ENCODE assay signal across 8 cellular contexts in the genomic region with DNA sequence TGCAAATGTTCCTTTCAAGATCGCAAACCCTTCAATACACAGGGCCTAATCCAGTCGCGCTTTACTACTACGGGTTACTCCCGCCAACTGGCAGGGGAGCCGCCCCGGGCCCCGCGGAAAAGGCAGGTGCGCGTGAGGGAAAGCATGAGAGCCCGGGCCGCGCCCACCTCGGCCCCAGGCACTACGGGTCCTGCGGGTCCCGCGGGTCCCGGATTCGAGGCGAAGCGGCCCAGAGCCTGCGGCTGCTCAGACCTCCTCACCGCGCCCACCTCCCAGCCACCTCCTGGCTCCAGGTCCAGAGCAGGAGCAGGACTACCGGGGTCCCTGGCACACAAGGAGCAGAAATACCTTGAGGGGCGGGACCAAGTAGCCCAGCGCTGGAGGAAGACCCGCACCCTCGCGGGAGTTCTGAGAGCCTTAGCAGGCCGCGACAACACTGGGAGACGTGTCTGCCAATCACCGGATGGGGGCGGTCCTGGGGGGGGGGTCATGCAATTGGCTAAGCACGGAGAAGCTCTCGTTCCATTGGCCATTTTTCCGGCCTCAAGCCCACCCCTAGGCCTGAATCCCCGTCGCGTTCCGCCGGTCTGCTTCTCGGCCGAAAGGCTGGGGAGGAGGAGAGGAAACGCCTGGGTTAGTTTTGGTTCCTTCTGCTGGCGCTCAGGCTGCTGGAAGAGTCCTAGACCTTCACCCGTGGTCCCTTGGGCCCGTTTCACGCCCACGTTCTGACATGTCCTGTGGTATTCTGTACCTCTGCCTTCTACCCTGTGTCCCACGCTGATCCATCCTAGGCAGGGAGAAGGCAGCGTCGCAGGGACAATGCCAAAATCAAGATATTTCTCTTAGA. TPM values are rescaled to one million over a fixed set of nuclear protein-coding genes. Genes with fewer than 3 reads are reported as not detected.
DNase-seq lines count a peak whose midpoint lies in the region; ATAC-seq and TF ChIP-seq lines count a peak whose summit lies in the region.

No MANE protein-coding gene starts in this region.

- H3K4me2 ChIP-seq in DND-41 (ENCODE audit: insufficient read depth, low read length), result peak overlapping the region; percentile 63

- no peaks in the 10 kb centered on the region for H4K20me1 ChIP-seq in DND-41 (ENCODE audit: insufficient read depth, low read length)

- peak overlapping the region; percentile 74 for H3K4me3 Mint-ChIP-seq in nephron progenitor cell
- H3K4me3 Mint-ChIP-seq in stimulated activated naive CD8-positive, alpha-beta T cell treated with anti-CD3 and anti-CD28 coated beads, Interleukin-15, Interleukin-2, amounts not matched to agents 100 ng/mL and 50 ng/mL, for 24 hours, result peak overlapping the region; percentile 82

- H3K27ac Mint-ChIP-seq in nephron progenitor cell, result peak overlapping the region; percentile 62
- peak overlapping the region; percentile 82 for H3K27ac Mint-ChIP-seq in stimulated activated naive CD8-positive, alpha-beta T cell treated with anti-CD3 and anti-CD28 coated beads, Interleukin-15, Interleukin-2, amounts not matched to agents 100 ng/mL and 50 ng/mL, for 24 hours

- POLR2A ChIA-PET in RWPE1 (lab: Yijun Ruan, JAX; ENCODE audit: low non-redundant PET), result interaction anchor here (0.5 to 3.6 kb wide), 7 partner anchors 9 to 159 kb away, joined by 3 to 19 read pairs (median 5); no protein-coding TSS in a partner anchor

- peak overlapping the region; percentile 68 for H2AFZ ChIP-seq in DND-41 (ENCODE audit: low read depth, low read length)

- H3K27me3 Mint-ChIP-seq in nephron progenitor cell (ENCODE audit: low read depth, poor library complexity), result no peaks in the 10 kb centered on the region
- H3K27me3 Mint-ChIP-seq in stimulated activated naive CD8-positive, alpha-beta T cell treated with anti-CD3 and anti-CD28 coated beads, Interleukin-15, Interleukin-2, amounts not matched to agents 100 ng/mL and 50 ng/mL, for 24 hours, result peaks cover 4% of the 10 kb centered on the region

- H3K4me1 ChIP-seq in DND-41 (ENCODE audit: insufficient read depth, low read length), result peaks cover 12% of the 10 kb centered on the region

- H3K4me1 Mint-ChIP-seq in nephron progenitor cell, result peaks cover 6% of the 10 kb centered on the region
- peaks cover 16% of the 10 kb centered on the region for H3K4me1 Mint-ChIP-seq in stimulated activated naive CD8-positive, alpha-beta T cell treated with anti-CD3 and anti-CD28 coated beads, Interleukin-15, Interleukin-2, amounts not matched to agents 100 ng/mL and 50 ng/mL, for 24 hours (ENCODE audit: low read depth)

- peak overlapping the region; percentile 57 for H3K9ac ChIP-seq in DND-41 (ENCODE audit: low read depth, low read length)

- TF ChIP-seq CTCF in DND-41 (IDR thresholded peaks at IDR 0.05; ENCODE audit: borderline replicate concordance, extremely low read depth, low read length, poor library complexity, severe bottlenecking) (no peak), RWPE1 (conservative IDR thresholded peaks at IDR 0.05; ENCODE audit: low read depth) (no peak), fibroblast of villous mesenchyme (IDR thresholded peaks at IDR 0.05; ENCODE audit: insufficient read depth, low read depth, low read length) (no peak), nephron progenitor cell (IDR thresholded peaks at IDR 0.05) (no peak)

- ATAC-seq in DND-41 (ENCODE audit: insufficient read depth, low read depth) (peak; percentile 95), GM21786 (IDR thresholded peaks at IDR 0.05; ENCODE audit: unreplicated experiment) (peak; percentile 94)

- peak overlapping the region; percentile 67 for H3K27ac ChIP-seq in DND-41 (ENCODE audit: low read length)
- peak overlapping the region; percentile 77 for H3K27ac ChIP-seq in RWPE1

- peaks cover 41% of the 10 kb centered on the region for H3K36me3 Mint-ChIP-seq in nephron progenitor cell (ENCODE audit: low read depth)
- peaks cover 23% of the 10 kb centered on the region for H3K36me3 Mint-ChIP-seq in stimulated activated naive CD8-positive, alpha-beta T cell treated with anti-CD3 and anti-CD28 coated beads, Interleukin-15, Interleukin-2, amounts not matched to agents 100 ng/mL and 50 ng/mL, for 24 hours (ENCODE audit: low read depth)

- CTCF ChIA-PET in RWPE1 (lab: Yijun Ruan, JAX), result interaction anchor here (0.7 kb wide), 1 partner anchor 145 kb away, joined by 3 read pairs; no protein-coding TSS in a partner anchor

- no peaks in the 10 kb centered on the region for H3K79me2 ChIP-seq in DND-41 (ENCODE audit: insufficient read depth, low read length)

- H3K9me3 Mint-ChIP-seq in nephron progenitor cell, result no peaks in the 10 kb centered on the region
- no peaks in the 10 kb centered on the region for H3K9me3 Mint-ChIP-seq in stimulated activated naive CD8-positive, alpha-beta T cell treated with anti-CD3 and anti-CD28 coated beads, Interleukin-15, Interleukin-2, amounts not matched to agents 100 ng/mL and 50 ng/mL, for 24 hours

- H3K27me3 ChIP-seq in DND-41 (ENCODE audit: insufficient read depth, low read length, poor library complexity), result no peaks in the 10 kb centered on the region

- DNase-seq in DND-41, result peak; percentile 88
- DNase-seq in Kasumi-1 (lab: John Stamatoyannopoulos, UW), result peak; percentile 100
- peak; percentile 94 for DNase-seq in RWPE1 (ENCODE audit: low spot score)
- DNase-seq in activated gamma-delta T cell (lab: John Stamatoyannopoulos, UW), result peak; percentile 62
- DNase-seq in fibroblast of villous mesenchyme (ENCODE audit: low read depth), result peak; percentile 98
- DNase-seq in nephron progenitor cell, result peak; percentile 89

- no peaks in the 10 kb centered on the region for H3K9me3 ChIP-seq in DND-41 (ENCODE audit: insufficient read depth, low read length, severe bottlenecking)

- no peaks in the 10 kb centered on the region for H3K36me3 ChIP-seq in DND-41 (ENCODE audit: insufficient read depth, low read length)

- peak overlapping the region; percentile 13 to 59; a peak in 3 of 4 replicates for H3K4me3 ChIP-seq in DND-41 (ENCODE audit: low read depth in 1 of 2, low read length in 2 of 2)
- H3K4me3 ChIP-seq in fibroblast of villous mesenchyme (ENCODE audit: low read depth, low read length), result peak overlapping the region; percentile 81

RNA-seq across cellular contexts. Expression of a gene that starts 29.0 kb away (rescaled TPM):
- total RNA-seq in fibroblast of villous mesenchyme, result under 0.01 and 0.32 TPM in 2 replicates

Comparison
In these comparisons a context has a peak if more than half of its experiments do, and no peak if none do; other contexts are left out.
1. Peak in every context shown above with its lines: DNase-seq, ATAC-seq, H3K4me3 ChIP-seq and H3K27ac ChIP-seq.